Comparison of ENCODE assay signal across 8 cellular contexts in genomic region chr16:5056347-5056746, GRCh38. TPM values are rescaled to one million over a fixed set of nuclear protein-coding genes. Genes with fewer than 3 reads are reported as not detected.
DNase-seq lines count a peak whose midpoint lies in the region; ATAC-seq and TF ChIP-seq lines count a peak whose summit lies in the region.

No MANE protein-coding gene starts in this region.

- no peak overlapping the region for H3K4me3 ChIP-seq in cardiac fibroblast (replicated peaks in 1 of 2; ENCODE audit: low read depth in 2 of 2, low read length in 2 of 2)

- peak; percentile 54 for ATAC-seq in GM21515 (IDR thresholded peaks at IDR 0.05; ENCODE audit: unreplicated experiment)
- ATAC-seq in GM21717 (IDR thresholded peaks at IDR 0.05; ENCODE audit: unreplicated experiment) = no peak

- DNase-seq in SK-MEL-5 (ENCODE audit: low read depth, low spot score) = peak; percentile 67
- peak in 1 of 2 donors; percentile 43 for DNase-seq in cardiac fibroblast (ENCODE audit: low read depth in 2 of 2)
- peak; percentile 72 for DNase-seq in posterior vena cava (ENCODE audit: low spot score)
- DNase-seq in SW480 (ENCODE audit: low spot score) = no peak
- DNase-seq in DMS79 treated with DMSO at 0.1 percent for 48 hours (lab: John Stamatoyannopoulos, UW) = no peak

- TF ChIP-seq CTCF in C4-2B (conservative IDR thresholded peaks at IDR 0.05) = peak; percentile 60
- peak; percentile 64 for TF ChIP-seq CTCF in cardiac fibroblast (IDR thresholded peaks at IDR 0.05; ENCODE audit: low read depth, low read length)

- in situ Hi-C loops in SK-MEL-5 (cut with HindIII; ENCODE audit: low pct_unique_long_range_greater_than_20kb, low sequenced_read_pairs) = no loop called here

- H3K27ac ChIP-seq in C4-2B = no peak overlapping the region

- intact Hi-C loops in posterior vena cava (cut with DNase I) = no loop called here

RNA-seq across cellular contexts. Expression of gene C16orf89, which starts 9.4 kb away (rescaled TPM):
- 0.13 and 0.64 TPM in 2 replicates for total RNA-seq in SK-MEL-5 (2014; rRNA removed; shearing (Covaris generic))
- polyA plus RNA-seq in SK-MEL-5 (2015; cell fraction: cytosol; rRNA removed) = 0.09 and 0.96 TPM in 2 replicates
- not detected in 2 replicates for polyA plus RNA-seq in SK-MEL-5 (2015; cell fraction: nucleus; rRNA removed)
- 10 to 100 TPM; 32.3 to 54.2 TPM for total RNA-seq in posterior vena cava

RNA-seq across cellular contexts. Expression of gene ALG1, which starts 15.3 kb away (rescaled TPM):
- total RNA-seq in SK-MEL-5 (2014; rRNA removed; shearing (Covaris generic)) = 33.0 and 37.4 TPM in 2 replicates
- polyA plus RNA-seq in SK-MEL-5 (2015; cell fraction: cytosol; rRNA removed) = 44.8 and 53.2 TPM in 2 replicates
- polyA plus RNA-seq in SK-MEL-5 (2015; cell fraction: nucleus; rRNA removed) = 27.3 and 40.4 TPM in 2 replicates
- total RNA-seq in posterior vena cava = 10 to 100 TPM; 14.7 to 16.4 TPM

RNA-seq across cellular contexts. Expression of gene NAGPA, which starts 22.6 kb away (rescaled TPM):
- total RNA-seq in SK-MEL-5 (2014; rRNA removed; shearing (Covaris generic)) = 30.6 and 37.9 TPM in 2 replicates
- polyA plus RNA-seq in SK-MEL-5 (2015; cell fraction: cytosol; rRNA removed) = 55.4 and 60.4 TPM in 2 replicates
- 60.3 and 66.7 TPM in 2 replicates for polyA plus RNA-seq in SK-MEL-5 (2015; cell fraction: nucleus; rRNA removed)
- total RNA-seq in posterior vena cava = 1 to 10 TPM; 5.9 to 6.3 TPM

RNA-seq across cellular contexts. Expression of gene EEF2KMT, which starts 41.2 kb away (rescaled TPM):
- 16.4 and 24.1 TPM in 2 replicates for total RNA-seq in SK-MEL-5 (2014; rRNA removed; shearing (Covaris generic))
- 25.7 and 29.0 TPM in 2 replicates for polyA plus RNA-seq in SK-MEL-5 (2015; cell fraction: cytosol; rRNA removed)
- polyA plus RNA-seq in SK-MEL-5 (2015; cell fraction: nucleus; rRNA removed) = 29.6 and 33.7 TPM in 2 replicates
- 1 to 10 TPM; 8.8 to 9.6 TPM for total RNA-seq in posterior vena cava

Comparison
In these comparisons a context has a peak if more than half of its experiments do, and no peak if none do; other contexts are left out.
1. DNase-seq: peak in SK-MEL-5 (single experiment) and posterior vena cava (single experiment); none in SW480 (single experiment) and DMS79 treated with DMSO at 0.1 percent for 48 hours (single experiment).
2. RNA of gene C16orf89, which starts 9.4 kb away (total RNA-seq): 32.3 to 54.2 TPM in posterior vena cava; 0.13 to 0.64 TPM in SK-MEL-5; every median in the first group is over 10 times any median in the second.